ENCODE assay signal across 8 cellular contexts in genomic region chr9:125142560-125143376, GRCh38. TPM values are rescaled to one million over a fixed set of nuclear protein-coding genes. Genes with fewer than 3 reads are reported as not detected.
DNase-seq lines count a peak whose midpoint lies in the region; ATAC-seq and TF ChIP-seq lines count a peak whose summit lies in the region.

No MANE protein-coding gene starts in this region.

- TF ChIP-seq CTCF in WI38 (IDR thresholded peaks at IDR 0.05; ENCODE audit: low read depth, low read length) (no peak), epithelial cell of esophagus (IDR thresholded peaks at IDR 0.05; ENCODE audit: insufficient read depth, low read depth, low read length, missing control alignments) (no peak), ovary (IDR thresholded peaks at IDR 0.05) (no peak)

- no peaks in the 10 kb centered on the region for H3K36me3 ChIP-seq in ovary

- no peaks in the 10 kb centered on the region for H3K27me3 ChIP-seq in ovary

- TF ChIP-seq POLR2A in ovary (IDR thresholded peaks at IDR 0.05) = no peak

- ATAC-seq in HG03103 (IDR thresholded peaks at IDR 0.05; ENCODE audit: low read depth, unreplicated experiment) = peak; percentile 27
- ATAC-seq in HG03442 (IDR thresholded peaks at IDR 0.05; ENCODE audit: unreplicated experiment) = no peak

- no peak for TF ChIP-seq EP300 in ovary (IDR thresholded peaks at IDR 0.05)

- no peaks in the 10 kb centered on the region for H3K4me1 ChIP-seq in ovary (ENCODE audit: insufficient read depth)

- intact Hi-C loops in ovary (cut with DNase I) = loop anchor here in 3 of 4 donors (5.0 to 10.0 kb wide), 4 partner anchors 200 to 370 kb away; partner anchors contain the start of genes NR6A1 (in 2 of the 3), ARPC5L (in 1 of the 3), GOLGA1 (in 1 of the 3) and OLFML2A (in 1 of the 3)

- DNase-seq in NCI-H1092 treated with DMSO at 0.1 percent for 48 hours (lab: John Stamatoyannopoulos, UW) (peak; percentile 11), NCI-H1092 (lab: John Stamatoyannopoulos, UW) (no peak), epithelial cell of esophagus (ENCODE audit: low read depth) (peak; percentile 11), ovary (peak in 1 of 5 donors; percentile 21), epidermal melanocyte (ENCODE audit: insufficient read length, low spot score) (no peak)

- 2 to 4% (median 3%) methylated on average over 22 to 54 of the region's 54 CpGs for WGBS in ovary, 3 donors

- no peaks in the 10 kb centered on the region for H3K9me3 ChIP-seq in ovary

- peak overlapping the region in 1 of 2 donors; percentile 53 for H3K27ac ChIP-seq in ovary

- H3K4me3 ChIP-seq in WI38 (ENCODE audit: low read depth, low read length) (peak overlapping the region; percentile 78), epithelial cell of esophagus (ENCODE audit: low read length) (peak overlapping the region; percentile 69), ovary (peak overlapping the region; percentile 50)

RNA-seq across cellular contexts. Expression of gene SCAI, which starts 0.6 kb away (rescaled TPM):
- total RNA-seq in ovary = 10 to 100 TPM in 3 of 7 donors, 1 to 10 TPM in 4; 8.1 to 13.3 (median 9.8) TPM
- 1 to 10 TPM; 3.1 to 4.4 TPM for polyA plus RNA-seq in ovary

RNA-seq across cellular contexts. Expression of gene PPP6C, which starts 46.8 kb away (rescaled TPM):
- total RNA-seq in ovary = 10 to 100 TPM; 26.8 to 39.8 (median 34.6) TPM
- 10 to 100 TPM; 18.2 to 46.6 TPM for polyA plus RNA-seq in ovary

RNA-seq across cellular contexts. Expression of gene RABEPK, which starts 57.6 kb away (rescaled TPM):
- 10 to 100 TPM in 4 of 7 donors, 1 to 10 TPM in 3; 7.7 to 24.4 (median 13.8) TPM for total RNA-seq in ovary
- polyA plus RNA-seq in ovary = 10 to 100 TPM; 15.0 to 21.3 TPM

Comparison
In these comparisons a context has a peak if more than half of its experiments do, and no peak if none do; other contexts are left out.
1. DNase-seq: peak in NCI-H1092 treated with DMSO at 0.1 percent for 48 hours (single experiment) and epithelial cell of esophagus (single experiment); none in NCI-H1092 (single experiment) and epidermal melanocyte (single experiment).
2. Peak in every context shown above with its lines, with median percentiles within 50 percentile points of each other: H3K4me3 ChIP-seq.